8 cellular contexts compared by ENCODE assay signal in genomic region chr1:85199667-85200366, GRCh38. TPM values are rescaled to one million over a fixed set of nuclear protein-coding genes. Genes with fewer than 3 reads are reported as not detected.
DNase-seq lines count a peak whose midpoint lies in the region; ATAC-seq and TF ChIP-seq lines count a peak whose summit lies in the region.

No MANE protein-coding gene starts in this region.

- no peaks in the 10 kb centered on the region for H3K9me3 ChIP-seq in CD8-positive, alpha-beta T cell (ENCODE audit: low read length)

- peak overlapping the region; percentile 90 for H3K4me3 Mint-ChIP-seq in CD8-positive, alpha-beta T cell
- peak overlapping the region; percentile 89 for H3K4me3 Mint-ChIP-seq in nephron progenitor cell

- peaks cover 4% of the 10 kb centered on the region for H3K36me3 Mint-ChIP-seq in CD8-positive, alpha-beta T cell
- no peaks in the 10 kb centered on the region for H3K36me3 Mint-ChIP-seq in nephron progenitor cell (ENCODE audit: low read depth)

- no peaks in the 10 kb centered on the region for H3K9me3 Mint-ChIP-seq in CD8-positive, alpha-beta T cell
- H3K9me3 Mint-ChIP-seq in nephron progenitor cell, result no peaks in the 10 kb centered on the region

- CTCF ChIA-PET in CD8-positive, alpha-beta T cell (lab: Charles Lee), result interaction anchor here (1.0 to 3.4 kb wide), 3 partner anchors 41 to 59 kb away, joined by 3 to 24 read pairs (median 5); partner anchors contain the start of gene C1orf52

- H3K27ac Mint-ChIP-seq in CD8-positive, alpha-beta T cell, result peak overlapping the region; percentile 47
- no peak overlapping the region for H3K27ac Mint-ChIP-seq in nephron progenitor cell

- peaks cover 2% of the 10 kb centered on the region for H3K27me3 Mint-ChIP-seq in CD8-positive, alpha-beta T cell (ENCODE audit: low read depth)
- H3K27me3 Mint-ChIP-seq in nephron progenitor cell (ENCODE audit: low read depth, poor library complexity), result peaks cover 39% of the 10 kb centered on the region

- no peak for DNase-seq in CD8-positive, alpha-beta T cell
- DNase-seq in Jurkat, Clone E6-1 (ENCODE audit: low read depth, low spot score), result no peak
- DNase-seq in dorsolateral prefrontal cortex (no peak), nephron progenitor cell (no peak)
- DNase-seq in effector CD4-positive, alpha-beta T cell, result no peak
- no peak for DNase-seq in central memory CD4-positive, alpha-beta T cell

- intact Hi-C loops in CD8-positive, alpha-beta T cell (cut with DNase I, micrococcal nuclease), result loop anchor here (2.0 to 10.0 kb wide), 13 partner anchors 17 to 1695 kb away; partner anchors contain the start of genes MCOLN2 (in 2 of the 2), BCL10 (in 1 of the 2), C1orf52 (in 1 of the 2) and GNG5 (in 1 of the 2)
- intact Hi-C loops in dorsolateral prefrontal cortex (cut with DNase I), result no loop called here

- peaks cover 27% of the 10 kb centered on the region for H3K4me1 ChIP-seq in CD8-positive, alpha-beta T cell (ENCODE audit: insufficient read depth, low read length)

- peaks cover 54% of the 10 kb centered on the region for H3K4me1 Mint-ChIP-seq in CD8-positive, alpha-beta T cell (ENCODE audit: low read depth)
- H3K4me1 Mint-ChIP-seq in nephron progenitor cell, result peaks cover 31% of the 10 kb centered on the region

- peak overlapping the region; percentile 94 for H3K27ac ChIP-seq in CD8-positive, alpha-beta T cell (ENCODE audit: low read depth, low read length)
- H3K27ac ChIP-seq in dorsolateral prefrontal cortex, result peak overlapping the region in 18 of 59 donors; percentile 17 to 88 (median 78)

- H3K27me3 ChIP-seq in CD8-positive, alpha-beta T cell (ENCODE audit: insufficient read depth, low read length), result no peaks in the 10 kb centered on the region
- peaks cover 0 to 48% (median 8%) of the 10 kb centered on the region in 45 donors for H3K27me3 ChIP-seq in dorsolateral prefrontal cortex

- POLR2A ChIA-PET in CD8-positive, alpha-beta T cell (lab: Charles Lee), result interaction anchor here (1.1 to 3.0 kb wide), 7 partner anchors 9 to 1055 kb away, joined by 4 to 12 read pairs (median 5); partner anchors contain the start of genes BCL10, C1orf52 and PRKACB

- H3K4me3 ChIP-seq in CD8-positive, alpha-beta T cell (ENCODE audit: low read depth, low read length), result peak overlapping the region; percentile 94
- peak overlapping the region; percentile 72 for H3K4me3 ChIP-seq in Jurkat, Clone E6-1 (ENCODE audit: low read length)
- peak overlapping the region; percentile 55 to 87 (median 75) for H3K4me3 ChIP-seq in dorsolateral prefrontal cortex

- ATAC-seq in CD8-positive, alpha-beta T cell, result no peak
- no peak for ATAC-seq in GM19467 (IDR thresholded peaks at IDR 0.05; ENCODE audit: unreplicated experiment)
- ATAC-seq in HG02938 (IDR thresholded peaks at IDR 0.05; ENCODE audit: unreplicated experiment), result no peak

- H3K36me3 ChIP-seq in CD8-positive, alpha-beta T cell (ENCODE audit: insufficient read depth, low read length), result no peaks in the 10 kb centered on the region

- TF ChIP-seq CTCF in CD8-positive, alpha-beta T cell (IDR thresholded peaks at IDR 0.05), result no peak
- TF ChIP-seq CTCF in dorsolateral prefrontal cortex (IDR thresholded peaks at IDR 0.05 in 54 of 56, conservative IDR thresholded peaks at IDR 0.05 in 2 of 56; ENCODE audit: low read depth in 1 of 56, partially characterized antibody in 56 of 56), result no peak
- no peak for TF ChIP-seq CTCF in nephron progenitor cell (IDR thresholded peaks at IDR 0.05)

RNA-seq across cellular contexts. Expression of gene SYDE2, which starts 1.0 kb away (rescaled TPM):
- total RNA-seq in CD8-positive, alpha-beta T cell, result 1 to 10 TPM; 6.2 to 6.4 TPM
- polyA plus RNA-seq in Jurkat, Clone E6-1 (2012; ENCODE audit: insufficient read depth, insufficient read length), result 0.96 TPM
- 1 to 10 TPM; 3.4 to 9.4 (median 6.4) TPM for total RNA-seq in dorsolateral prefrontal cortex

RNA-seq across cellular contexts. Expression of gene C1orf52, which starts 59.6 kb away (rescaled TPM):
- 10 to 100 TPM; 70.7 to 74.4 TPM for total RNA-seq in CD8-positive, alpha-beta T cell
- 43.7 TPM for polyA plus RNA-seq in Jurkat, Clone E6-1 (2012; ENCODE audit: insufficient read depth, insufficient read length)
- total RNA-seq in dorsolateral prefrontal cortex, result 10 to 100 TPM; 28.8 to 59.4 (median 45.6) TPM

Comparison
In these comparisons a context has a peak if more than half of its experiments do, and no peak if none do; other contexts are left out.
1. intact Hi-C loops: an anchor here in CD8-positive, alpha-beta T cell (2.0 to 10.0 kb wide); none called in dorsolateral prefrontal cortex.